In the genomic region with DNA sequence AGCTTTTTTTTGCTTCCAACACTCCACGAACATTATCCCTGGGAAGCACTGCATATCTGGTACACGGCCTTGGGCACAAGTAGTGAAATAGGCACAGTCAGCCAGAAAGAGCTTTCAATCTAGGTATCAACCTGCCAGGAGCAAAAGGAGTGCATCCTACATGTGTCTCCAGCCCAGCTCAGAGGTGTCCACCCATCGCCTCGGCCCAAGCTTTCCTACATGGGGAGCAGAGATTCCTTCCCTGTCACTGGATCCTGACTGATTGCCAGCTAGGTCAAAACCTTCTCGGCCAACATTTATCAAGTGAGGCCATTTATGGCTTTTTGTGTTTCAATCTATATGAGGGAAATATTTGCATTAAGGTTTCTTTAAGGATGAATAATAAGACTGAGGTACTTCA, we compare ENCODE assay signal across 19 cellular contexts.
"Had no signal": no experiment of that assay in that cellular context is flagged by ENCODE, and none has a peak within 500 bp of the region (broad histone marks: within the 10 kb centered on the region; RNA-seq: fewer than 3 reads in every experiment).

No MANE protein-coding gene starts in this region.

- H3K27me3 ChIP-seq: colonic mucosa, dorsolateral prefrontal cortex, esophagus muscularis mucosa, foreskin keratinocyte, gastroesophageal sphincter, left lung had no signal

- H3K36me3 ChIP-seq: colonic mucosa, esophagus muscularis mucosa, gastroesophageal sphincter, heart right ventricle, left lung, lower lobe of right lung had no signal

- H3K4me3 ChIP-seq: colonic mucosa, dorsolateral prefrontal cortex, esophagus muscularis mucosa, gastroesophageal sphincter, heart right ventricle, left lung, lower lobe of right lung had no signal

- H3K27ac ChIP-seq: colonic mucosa, dorsolateral prefrontal cortex, esophagus muscularis mucosa, foreskin keratinocyte, gastroesophageal sphincter, heart right ventricle, left lung, lower lobe of right lung had no signal

- DNase-seq: cerebellar nuclear complex; colonic mucosa; dermis blood vessel endothelial cell; dorsolateral prefrontal cortex; effector CD4-positive, alpha-beta T cell; effector memory CD4-positive, alpha-beta T cell; foreskin keratinocyte; glutamatergic neuron; heart right ventricle; hippocampal formation; kidney; kidney glomerular epithelial cell; left colon; left lung; left ventricle myocardium superior; lower lobe of right lung; mesenchymal stem cell had no signal

- H3K4me1 ChIP-seq: colonic mucosa, heart right ventricle, left lung, lower lobe of right lung had no signal

- H3K9me3 ChIP-seq: colonic mucosa, esophagus muscularis mucosa, gastroesophageal sphincter, heart right ventricle, left lung, lower lobe of right lung had no signal
